In genomic region chr15:25613113-25613512, GRCh38 we compare ENCODE assay signal across 31 cellular contexts.
"Had no signal": no experiment of that assay in that cellular context is flagged by ENCODE, and none has a peak within 500 bp of the region (broad histone marks: within the 10 kb centered on the region; RNA-seq: fewer than 3 reads in every experiment).

No MANE protein-coding gene starts in this region.

- H3K4me1 ChIP-seq: esophagus squamous epithelium, gastroesophageal sphincter had no signal

- H3K27me3 Mint-ChIP-seq: activated B cell treated with CpG ODN at 0.5 μM for 24 hours; activated CD8-positive, alpha-beta T cell treated with anti-CD3 and anti-CD28 coated beads for 36 hours; activated naive CD8-positive, alpha-beta T cell; activated T-helper 17 cell treated with anti-CD3 and anti-CD28 coated beads, Interleukin-2, amount 50 U/mL, for 72 hours; effector memory CD8-positive, alpha-beta T cell had no signal

- H3K27ac Mint-ChIP-seq: activated B cell treated with CpG ODN at 0.5 μM for 24 hours; activated CD8-positive, alpha-beta T cell treated with anti-CD3 and anti-CD28 coated beads for 36 hours; activated naive CD8-positive, alpha-beta T cell; activated T-helper 17 cell treated with anti-CD3 and anti-CD28 coated beads, Interleukin-2, amount 50 U/mL, for 72 hours; effector memory CD8-positive, alpha-beta T cell; T-helper 17 cell; T-helper 2 cell treated with Interferon-gamma antibody and Interleukin-4, amounts not matched to agents 5 μg/mL and 100 μg/mL, for 36 hours had no signal

- H3K36me3 ChIP-seq: brain microvascular endothelial cell, esophagus squamous epithelium, gastroesophageal sphincter, WERI-Rb-1 had no signal

- H3K4me3 Mint-ChIP-seq: activated B cell treated with CpG ODN at 0.5 μM for 24 hours; activated CD8-positive, alpha-beta T cell treated with anti-CD3 and anti-CD28 coated beads for 36 hours; activated naive CD8-positive, alpha-beta T cell; activated T-cell treated with anti-CD3 and anti-CD28 coated beads, Interleukin-2, amount 50 U/mL, for 4 hours; activated T-helper 17 cell treated with anti-CD3 and anti-CD28 coated beads, Interleukin-2, amount 50 U/mL, for 72 hours; effector memory CD8-positive, alpha-beta T cell; T-helper 17 cell; T-helper 2 cell treated with Interferon-gamma antibody and Interleukin-4, amounts not matched to agents 5 μg/mL and 100 μg/mL, for 36 hours had no signal

- H3K27ac ChIP-seq: brain microvascular endothelial cell, epithelial cell of prostate, esophagus squamous epithelium, gastroesophageal sphincter, WERI-Rb-1 had no signal

- H3K27me3 ChIP-seq: brain microvascular endothelial cell, esophagus squamous epithelium, gastroesophageal sphincter had no signal

- H3K9me3 Mint-ChIP-seq: activated B cell treated with CpG ODN at 0.5 μM for 24 hours; activated T-cell treated with anti-CD3 and anti-CD28 coated beads, Interleukin-2, amount 50 U/mL, for 4 hours; activated T-helper 17 cell treated with anti-CD3 and anti-CD28 coated beads, Interleukin-2, amount 50 U/mL, for 72 hours; T-helper 2 cell treated with Interferon-gamma antibody and Interleukin-4, amounts not matched to agents 5 μg/mL and 100 μg/mL, for 36 hours had no signal

- H3K9me3 ChIP-seq: esophagus squamous epithelium, gastroesophageal sphincter had no signal

- DNase-seq: activated B cell treated with CpG ODN at 0.5 μM for 24 hours; activated CD4-positive, alpha-beta T cell treated with anti-CD3 and anti-CD28 coated beads for 48 hours; activated CD4-positive, alpha-beta T cell treated with anti-CD3 and anti-CD28 coated beads, Interleukin-2, amount 50 U/mL, for 1 hour; activated CD4-positive, alpha-beta T cell treated with anti-CD3 and anti-CD28 coated beads, Interleukin-2, amount 50 U/mL, for 48 hours; activated CD8-positive, alpha-beta memory T cell treated with anti-CD3 and anti-CD28 coated beads for 24 hours; activated CD8-positive, alpha-beta T cell treated with anti-CD3 and anti-CD28 coated beads for 36 hours; activated effector memory CD4-positive, alpha-beta T cell treated with Interleukin-2 at 50 U/mL for 16 hours; activated gamma-delta T cell treated with Interleukin-2 at 50 U/mL for 16 hours; activated naive CD4-positive, alpha-beta T cell treated with anti-CD3 and anti-CD28 coated beads, Interleukin-2, amount 50 U/mL, for 16 hours; activated naive CD4-positive, alpha-beta T cell treated with Interleukin-2 at 50 U/mL for 16 hours; activated T-cell treated with anti-CD3 and anti-CD28 coated beads, Interleukin-2, amount 50 U/mL, for 4 hours; amniotic stem cell; anterior cingulate cortex; brain microvascular endothelial cell; caudate nucleus; cortex of kidney; dermis blood vessel endothelial cell; effector CD4-positive, alpha-beta T cell; effector memory CD8-positive, alpha-beta T cell; esophagus squamous epithelium; foreskin melanocyte; T-helper 1 cell; T-helper 17 cell; T1000; WERI-Rb-1 had no signal

- H3K4me1 Mint-ChIP-seq: activated B cell treated with CpG ODN at 0.5 μM for 24 hours; activated T-helper 17 cell treated with anti-CD3 and anti-CD28 coated beads, Interleukin-2, amount 50 U/mL, for 72 hours; T-helper 17 cell had no signal

- H3K4me3 ChIP-seq: esophagus squamous epithelium, gastroesophageal sphincter had no signal

- H3K36me3 Mint-ChIP-seq: activated naive CD8-positive, alpha-beta T cell had no signal

- ATAC-seq: activated CD4-positive, CD25-positive, alpha-beta regulatory T cell treated with anti-CD3 and anti-CD28 coated beads, Interleukin-2, amount 50 U/mL, for 24 hours; activated CD8-positive, alpha-beta T cell treated with anti-CD3 and anti-CD28 coated beads for 36 hours; activated T-cell treated with anti-CD3 and anti-CD28 coated beads, Interleukin-2, amount 50 U/mL, for 4 hours; activated T-helper 17 cell treated with anti-CD3 and anti-CD28 coated beads, Interleukin-2, amount 50 U/mL, for 72 hours; effector memory CD8-positive, alpha-beta T cell; gastroesophageal sphincter; T-helper 17 cell had no signal
